ENCODE assay signal across 23 cellular contexts in the genomic region with DNA sequence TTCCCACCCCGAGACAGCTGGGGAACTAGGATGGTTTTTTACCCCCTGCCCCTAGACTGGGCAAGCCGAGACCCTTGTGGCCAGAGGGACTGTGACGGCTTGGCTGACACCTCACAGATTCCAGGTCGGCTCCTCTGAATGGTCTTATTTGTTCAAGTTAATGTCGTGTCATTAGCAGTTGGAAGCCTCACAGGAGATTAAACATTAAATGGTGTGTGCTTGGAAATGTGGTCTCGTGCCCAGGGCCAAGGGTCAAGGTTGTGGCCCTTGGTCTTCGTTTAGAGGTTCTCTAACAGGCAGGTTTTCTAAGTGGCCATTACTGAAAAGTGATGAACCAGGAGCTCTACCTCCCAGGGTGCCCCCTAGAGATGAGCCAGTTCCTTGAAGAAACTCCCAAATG.
DNase-seq lines count a peak whose midpoint lies in the region; ATAC-seq, FAIRE-seq and TF ChIP-seq lines count a peak whose summit lies in the region.
"Had no signal": no experiment of that assay in that cellular context is flagged by ENCODE, and none has a peak within 500 bp of the region (broad histone marks: within the 10 kb centered on the region; RNA-seq: fewer than 3 reads in every experiment).

No MANE protein-coding gene starts in this region.

- H4K91ac ChIP-seq in H1 (replicated peaks; ENCODE audit: insufficient read length, low read length): no peak overlapping the region

- peaks cover 15 to 57% of the 10 kb centered on the region in 2 donors for H3K27me3 Mint-ChIP-seq in effector memory CD8-positive, alpha-beta T cell

- H3K56ac ChIP-seq in H1 (replicated peaks; ENCODE audit: insufficient read length, low read depth, low read length): no peak overlapping the region

- no peak overlapping the region for H4K5ac ChIP-seq in H1 (ENCODE audit: insufficient read length, low read depth, low read length)

- H3K23me2 ChIP-seq in H1 (ENCODE audit: low read depth, low read length): peaks cover 6% of the 10 kb centered on the region; the same call in 1 of the 2 replicates

- H3K27ac Mint-ChIP-seq in effector memory CD8-positive, alpha-beta T cell: no peak overlapping the region
- H3K27ac Mint-ChIP-seq: CD4-positive, alpha-beta T cell; GM23338; IgD-negative memory B cell had no signal

- ATAC-seq in effector memory CD8-positive, alpha-beta T cell (replicated peaks): no peak
- no peak for ATAC-seq in HG02981 (IDR thresholded peaks at IDR 0.05; ENCODE audit: unreplicated experiment)
- ATAC-seq: GM23338 had no signal

- H3K4me1 Mint-ChIP-seq in effector memory CD8-positive, alpha-beta T cell (ENCODE audit: low read depth in 2 of 2): peaks cover 0 to 11% of the 10 kb centered on the region in 2 donors

- H2BK15ac ChIP-seq in H1 (ENCODE audit: low read length): no peak overlapping the region

- peaks cover 0 to 4% (median 0%) of the 10 kb centered on the region in 4 experiments; a peak in 3 of 7 replicates for H3K4me1 ChIP-seq in H1 (replicated peaks in 1 of 4; ENCODE audit: control insufficient read depth in 3 of 4, insufficient read depth in 4 of 4, low read length in 3 of 4)
- peaks cover 25 to 93% (median 77%) of the 10 kb centered on the region in 4 donors for H3K4me1 ChIP-seq in liver (ENCODE audit: control insufficient read depth in 4 of 4, insufficient read depth in 4 of 4, low read length in 3 of 4)
- H3K4me1 ChIP-seq in small intestine (ENCODE audit: control insufficient read depth in 2 of 2, insufficient read depth in 1 of 2, low read depth in 1 of 2, low read length in 1 of 2): peaks cover 0 to 2% of the 10 kb centered on the region in 2 donors

- H3K18ac ChIP-seq in H1 (ENCODE audit: extremely low read depth, low read length): no peak overlapping the region

- H3K36me3 ChIP-seq in H1 (ENCODE audit: control insufficient read depth in 2 of 4, insufficient read depth in 4 of 4, low read length in 3 of 4): no peaks in the 10 kb centered on the region
- H3K36me3 ChIP-seq in liver (ENCODE audit: control insufficient read depth in 4 of 4, insufficient read depth in 3 of 4, low read depth in 1 of 4, low read length in 3 of 4): no peaks in the 10 kb centered on the region
- H3K36me3 ChIP-seq in small intestine (ENCODE audit: control insufficient read depth in 2 of 2, insufficient read depth in 2 of 2, low read length in 2 of 2): no peaks in the 10 kb centered on the region
- H3K36me3 ChIP-seq: BE2C had no signal

- no peak overlapping the region for H2BK20ac ChIP-seq in H1 (ENCODE audit: low read length)

- no peaks in the 10 kb centered on the region for H4K20me1 ChIP-seq in H1 (replicated peaks in 1 of 2; ENCODE audit: control insufficient read depth in 1 of 2, insufficient read depth in 2 of 2, low read length in 2 of 2)

- no peak overlapping the region for H2AK5ac ChIP-seq in H1 (ENCODE audit: low read depth, low read length)

- H2BK120ac ChIP-seq in H1 (replicated peaks; ENCODE audit: low read depth, low read length): no peak overlapping the region

- H2AFZ ChIP-seq in H1 (ENCODE audit: low read length): no peak overlapping the region
- H2AFZ ChIP-seq: GM23338 had no signal

- H2BK12ac ChIP-seq in H1 (ENCODE audit: low read depth, low read length): no peak overlapping the region

- H2BK5ac ChIP-seq in H1 (ENCODE audit: low read depth, low read length): no peak overlapping the region

- 89% methylated on average over 7 of the region's 7 CpGs; no CpG with 5 or more reads in 1 of the 2 experiments for WGBS in H1 (ENCODE audit: extremely low coverage in 1 of 2, insufficient coverage in 1 of 2, insufficient read length in 1 of 2, insufficient replicate concordance in 2 of 2, low coverage in 1 of 2, low lambda C conversion rate in 2 of 2, missing lambda C conversion rate in 1 of 2), 2 experiments
- WGBS in liver: 25% methylated on average over 7 of the region's 7 CpGs
- 5 to 64% (median 27%) methylated on average over 7 of the region's 7 CpGs for WGBS in small intestine, 3 donors

- H3K4me2 ChIP-seq in H1 (ENCODE audit: insufficient read depth in 1 of 2, low read depth in 2 of 2, low read length in 2 of 2): no peak overlapping the region
- H3K4me2 ChIP-seq: GM23338 had no signal

- POLR2A ChIA-PET in H1 (lab: Charles Lee; ENCODE audit: partially characterized antibody): no interaction called here

- no peaks in the 10 kb centered on the region for H3K9me3 Mint-ChIP-seq in effector memory CD8-positive, alpha-beta T cell
- H3K9me3 Mint-ChIP-seq: CD4-positive, alpha-beta T cell; GM23338 had no signal

- CTCF ChIA-PET in H1 (lab: Charles Lee; ENCODE audit: partially characterized antibody): interaction anchor here (1.0 to 3.4 kb wide), 5 partner anchors 8 to 178 kb away, joined by 3 to 14 read pairs (median 5); no protein-coding TSS in a partner anchor

- H3K9me3 ChIP-seq in H1 (ENCODE audit: insufficient read depth in 2 of 2, low read depth in 1 of 2, low read length in 1 of 2) (peaks cover 0 to 3% of the 10 kb centered on the region in 2 experiments; a peak in 1 of 4 replicates), liver (ENCODE audit: control insufficient read depth in 4 of 4, low read length in 3 of 4) (no peaks in the 10 kb centered on the region), small intestine (ENCODE audit: control insufficient read depth, low read depth) (no peaks in the 10 kb centered on the region)
- H3K9me3 ChIP-seq: BE2C had no signal

- no peak overlapping the region for H3K23ac ChIP-seq in H1 (ENCODE audit: insufficient read length)

- H3K36me3 Mint-ChIP-seq in effector memory CD8-positive, alpha-beta T cell (ENCODE audit: insufficient read depth): no peaks in the 10 kb centered on the region
- H3K36me3 Mint-ChIP-seq: IgD-negative memory B cell had no signal

- H4K8ac ChIP-seq in H1 (ENCODE audit: extremely low read depth, insufficient read depth, low read length): 0 out of 2 replicates have a peak overlapping the region, but pooled peaks have one; percentile 16

- no peak overlapping the region for H3K14ac ChIP-seq in H1 (ENCODE audit: insufficient read length)

- no peak for TF ChIP-seq POLR2A in H1 (IDR thresholded peaks at IDR 0.05; ENCODE audit: control extremely low read depth in 1 of 2, low read depth in 2 of 2, low read length in 2 of 2)

- no peaks in the 10 kb centered on the region for H3K79me2 ChIP-seq in H1 (ENCODE audit: control insufficient read depth in 1 of 2, insufficient read depth in 2 of 2, low read length in 2 of 2)

- no peaks in the 10 kb centered on the region for H3K27me3 ChIP-seq in H1 (replicated peaks in 1 of 4; ENCODE audit: control insufficient read depth in 3 of 4, extremely low read depth in 1 of 4, insufficient read depth in 3 of 4, low read length in 3 of 4)
- no peaks in the 10 kb centered on the region for H3K27me3 ChIP-seq in liver (ENCODE audit: control insufficient read depth in 4 of 4, insufficient read depth in 4 of 4, low read length in 3 of 4)
- H3K27me3 ChIP-seq in small intestine (ENCODE audit: control insufficient read depth in 2 of 2, insufficient read depth in 2 of 2, low read length in 2 of 2): no peaks in the 10 kb centered on the region
- H3K27me3 ChIP-seq: BE2C had no signal

- H3K4me3 ChIP-seq in H1 (ENCODE audit: extremely low read depth in 1 of 4, insufficient read depth in 2 of 4, low read depth in 3 of 4, low read length in 4 of 4) (no peak overlapping the region), liver (ENCODE audit: low read depth in 1 of 3, low read length in 3 of 3) (no peak overlapping the region), small intestine (ENCODE audit: low read depth in 1 of 2, low read length in 2 of 2) (no peak overlapping the region)
- H3K4me3 ChIP-seq: GM23338 had no signal

- TF ChIP-seq RAD21 in H1 (IDR thresholded peaks at IDR 0.05 in 1 of 2, conservative IDR thresholded peaks at IDR 0.05 in 1 of 2; ENCODE audit: low read depth in 2 of 2, low read length in 2 of 2) (no peak), liver (IDR thresholded peaks at IDR 0.05) (peak; percentile 65 to 69)

- FAIRE-seq in H1 (lab: Jason Lieb, UNC): no peak
- FAIRE-seq in small intestine (lab: Jason Lieb, UNC): no peak
- FAIRE-seq: A204.1, GM12892, GM18507, HTR-8/SVneo had no signal

- DNase-seq in NCI-H69 (lab: John Stamatoyannopoulos, UW) (peak; percentile 35), H1 (ENCODE audit: low read depth in 1 of 2, low spot score in 2 of 2) (no peak), small intestine (peak; percentile 23), cortex of kidney (lab: John Stamatoyannopoulos, UW) (no peak), foreskin melanocyte (no peak)
- no peak for DNase-seq in effector memory CD8-positive, alpha-beta T cell
- DNase-seq: ACHN; BE2C; CD4-positive, alpha-beta T cell; DMS153; DMS79; GDM1; H7; KBM-7 had no signal

- TF ChIP-seq EP300 in H1 (IDR thresholded peaks at IDR 0.05; ENCODE audit: borderline replicate concordance in 1 of 2, low read depth in 2 of 2, low read length in 2 of 2): no peak

- H3K4ac ChIP-seq in H1 (replicated peaks; ENCODE audit: insufficient read length, low read depth, low read length): no peak overlapping the region

- H3K27ac ChIP-seq in H1 (ENCODE audit: low read depth, low read length) (no peak overlapping the region), liver (ENCODE audit: low read depth in 1 of 2, low read length in 2 of 2) (peak overlapping the region; percentile 85 to 92), small intestine (ENCODE audit: low read depth in 1 of 2, low read length in 1 of 2) (no peak overlapping the region)
- H3K27ac ChIP-seq: C4-2B had no signal

- no peak overlapping the region for H3K4me3 Mint-ChIP-seq in effector memory CD8-positive, alpha-beta T cell
- H3K4me3 Mint-ChIP-seq: CD4-positive, alpha-beta T cell; GM23338; IgD-negative memory B cell had no signal

- TF ChIP-seq CTCF in H1 (IDR thresholded peaks at IDR 0.05; ENCODE audit: control extremely low read depth in 1 of 3, insufficient read depth in 1 of 3, low read depth in 1 of 3, low read length in 3 of 3) (no peak), liver (IDR thresholded peaks at IDR 0.05; ENCODE audit: low read depth, low read length, missing input control) (no peak)

- H3K9ac ChIP-seq in H1 (replicated peaks in 1 of 4; ENCODE audit: extremely low read depth in 1 of 4, low read depth in 3 of 4, low read length in 3 of 4) (no peak overlapping the region), liver (ENCODE audit: low read depth in 1 of 2, low read length in 2 of 2) (peak overlapping the region in 1 of 2 donors; percentile 73)

- no peaks in the 10 kb centered on the region for H3K79me1 ChIP-seq in H1 (ENCODE audit: low read depth, low read length)

TF ChIP-seq in H1, 55 proteins besides CTCF, POLR2A, EP300 and RAD21:
- TF ChIP-seq SUZ12 (IDR thresholded peaks at IDR 0.05; ENCODE audit: low read length): no peak

TF ChIP-seq in liver, 16 proteins besides CTCF, POLR2A, EP300 and RAD21 (continues in another document):
- TF ChIP-seq TAF1 (conservative IDR thresholded peaks at IDR 0.05): no peak
- TF ChIP-seq, protein P1, sequence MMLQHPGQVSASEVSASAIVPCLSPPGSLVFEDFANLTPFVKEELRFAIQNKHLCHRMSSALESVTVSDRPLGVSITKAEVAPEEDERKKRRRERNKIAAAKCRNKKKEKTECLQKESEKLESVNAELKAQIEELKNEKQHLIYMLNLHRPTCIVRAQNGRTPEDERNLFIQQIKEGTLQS (IDR thresholded peaks at IDR 0.05): peak; percentile 55
- TF ChIP-seq FOXA1 (IDR thresholded peaks at IDR 0.05): peak; percentile 40
- peak; percentile 97 to 98 for TF ChIP-seq HNF4A (conservative IDR thresholded peaks at IDR 0.05)
- TF ChIP-seq JUND (IDR thresholded peaks at IDR 0.05): peak; percentile 61 to 78
- peak; percentile 93 to 97 for TF ChIP-seq RXRA (IDR thresholded peaks at IDR 0.05)

Comparison
In these comparisons a context has a peak if more than half of its experiments do, and no peak if none do; other contexts are left out.
1. DNase-seq: peak in NCI-H69 (single experiment) and small intestine (single experiment); none in H1 (0 of 2), cortex of kidney (single experiment), foreskin melanocyte (single experiment) and effector memory CD8-positive, alpha-beta T cell (0 of 3).
2. H3K27ac ChIP-seq: peak in liver (2 of 2); none in H1 (single experiment) and small intestine (0 of 2).